7 cellular contexts compared by ENCODE assay signal in genomic region chr19:12779162-12779993, GRCh38.
A peak's percentile ranks its signal among the peaks of the same experiment; 100 is the strongest.
DNase-seq lines count a peak whose midpoint lies in the region; ATAC-seq and TF ChIP-seq lines count a peak whose summit lies in the region.

No MANE protein-coding gene starts in this region.

- DNase-seq in GM10266 (ENCODE audit: extremely low spot score) (no peak), NCI-H146 (lab: John Stamatoyannopoulos, UW) (peak; percentile 55), amniotic epithelial cell (ENCODE audit: low read depth) (peak; percentile 65), inferior parietal cortex (ENCODE audit: extremely low spot score) (no peak)
- DNase-seq in stimulated activated effector memory CD8-positive, alpha-beta T cell treated with anti-CD3 and anti-CD28 coated beads, Interleukin-12 subunit alpha, Interleukin-12 subunit beta, amount 100 ng/mL, for 72 hours (ENCODE audit: low spot score in 2 of 2): peak in 1 of 2 donors; percentile 66
- no peak for DNase-seq in activated CD4-positive, alpha-beta T cell treated with anti-CD3 and anti-CD28 coated beads, Interleukin-2, amount 50 U/mL, for 4 hours

- peaks cover 25% of the 10 kb centered on the region for H3K4me1 Mint-ChIP-seq in stimulated activated effector memory CD8-positive, alpha-beta T cell treated with anti-CD3 and anti-CD28 coated beads, Interleukin-12 subunit alpha, Interleukin-12 subunit beta, amount 100 ng/mL, for 72 hours

- H3K27ac ChIP-seq in iPS-20b (ENCODE audit: low read length): no peak overlapping the region

- no peaks in the 10 kb centered on the region for H3K27me3 ChIP-seq in iPS-20b (ENCODE audit: insufficient read depth, low read length)

- H3K4me3 ChIP-seq in iPS-20b (ENCODE audit: low read length): peak overlapping the region; percentile 88

- no peaks in the 10 kb centered on the region for H3K9me3 Mint-ChIP-seq in stimulated activated effector memory CD8-positive, alpha-beta T cell treated with anti-CD3 and anti-CD28 coated beads, Interleukin-12 subunit alpha, Interleukin-12 subunit beta, amount 100 ng/mL, for 72 hours

- peak overlapping the region; percentile 94 for H3K4me3 Mint-ChIP-seq in stimulated activated effector memory CD8-positive, alpha-beta T cell treated with anti-CD3 and anti-CD28 coated beads, Interleukin-12 subunit alpha, Interleukin-12 subunit beta, amount 100 ng/mL, for 72 hours

- peak; percentile 35 for TF ChIP-seq CTCF in GM10266 (IDR thresholded peaks at IDR 0.05; ENCODE audit: control insufficient read depth, insufficient read depth, low read depth, missing control alignments)

- H3K36me3 ChIP-seq in iPS-20b (ENCODE audit: insufficient read depth, low read depth, low read length): 0 out of 2 replicates have a peak, but pooled peaks cover 2% of the 10 kb centered on the region

- peaks cover 19% of the 10 kb centered on the region; the same call in 1 of the 2 replicates for H3K4me1 ChIP-seq in iPS-20b (ENCODE audit: insufficient read depth, low read length)

- peaks cover 15% of the 10 kb centered on the region for H3K36me3 Mint-ChIP-seq in stimulated activated effector memory CD8-positive, alpha-beta T cell treated with anti-CD3 and anti-CD28 coated beads, Interleukin-12 subunit alpha, Interleukin-12 subunit beta, amount 100 ng/mL, for 72 hours

- H3K9me3 ChIP-seq in iPS-20b (ENCODE audit: insufficient read depth, low read depth, low read length): no peaks in the 10 kb centered on the region

- peak overlapping the region; percentile 94 for H3K27ac Mint-ChIP-seq in stimulated activated effector memory CD8-positive, alpha-beta T cell treated with anti-CD3 and anti-CD28 coated beads, Interleukin-12 subunit alpha, Interleukin-12 subunit beta, amount 100 ng/mL, for 72 hours

- ATAC-seq in stimulated activated effector memory CD8-positive, alpha-beta T cell treated with anti-CD3 and anti-CD28 coated beads, Interleukin-12 subunit alpha, Interleukin-12 subunit beta, amount 100 ng/mL, for 72 hours: no peak

- peak overlapping the region; percentile 64; the same call in 1 of the 2 replicates for H3K9ac ChIP-seq in iPS-20b (ENCODE audit: low read depth, low read length)

Comparison
In these comparisons a context has a peak if more than half of its experiments do, and no peak if none do; other contexts are left out.
1. DNase-seq: peak in NCI-H146 (single experiment) and amniotic epithelial cell (single experiment); none in GM10266 (single experiment), inferior parietal cortex (single experiment) and activated CD4-positive, alpha-beta T cell treated with anti-CD3 and anti-CD28 coated beads, Interleukin-2, amount 50 U/mL, for 4 hours (0 of 2).